Comparison of ENCODE assay signal across 2 cellular contexts in genomic region chr5:6379246-6379645, GRCh38.
TF ChIP-seq lines count a peak whose summit lies in the region.

No MANE protein-coding gene starts in this region.

TF ChIP-seq in IMR-90, 13 proteins besides CTCF, POLR2A, EP300 and RAD21:
- TF ChIP-seq CEBPB (IDR thresholded peaks at IDR 0.05; ENCODE audit: low read depth, low read length) (no peak), MXI1 (IDR thresholded peaks at IDR 0.05; ENCODE audit: borderline replicate concordance, low read depth, low read length) (no peak), MAFK (IDR thresholded peaks at IDR 0.05; ENCODE audit: low read depth, low read length) (no peak), RFX5 (IDR thresholded peaks at IDR 0.05; ENCODE audit: low read depth, low read length) (no peak), MAZ (IDR thresholded peaks at IDR 0.05; ENCODE audit: borderline replicate concordance, low read depth, low read length) (no peak), BHLHE40 (IDR thresholded peaks at IDR 0.05; ENCODE audit: low read depth, low read length) (no peak), RCOR1 (IDR thresholded peaks at IDR 0.05; ENCODE audit: insufficient replicate concordance, low read length) (no peak), NFE2L2 (IDR thresholded peaks at IDR 0.05; ENCODE audit: low read depth, low read length) (no peak), SMC3 (IDR thresholded peaks at IDR 0.05; ENCODE audit: low read depth, low read length) (no peak), ELK1 (IDR thresholded peaks at IDR 0.05; ENCODE audit: borderline replicate concordance, low read depth, low read length) (no peak), CHD1 (IDR thresholded peaks at IDR 0.05; ENCODE audit: low read depth, low read length) (no peak), USF2 (IDR thresholded peaks at IDR 0.05; ENCODE audit: low read depth, low read length) (no peak), FOS (IDR thresholded peaks at IDR 0.05; ENCODE audit: low read depth, low read length) (no peak)

TF ChIP-seq in GM12878, 131 proteins besides CTCF, POLR2A, EP300 and RAD21:
- TF ChIP-seq, protein P1, sequence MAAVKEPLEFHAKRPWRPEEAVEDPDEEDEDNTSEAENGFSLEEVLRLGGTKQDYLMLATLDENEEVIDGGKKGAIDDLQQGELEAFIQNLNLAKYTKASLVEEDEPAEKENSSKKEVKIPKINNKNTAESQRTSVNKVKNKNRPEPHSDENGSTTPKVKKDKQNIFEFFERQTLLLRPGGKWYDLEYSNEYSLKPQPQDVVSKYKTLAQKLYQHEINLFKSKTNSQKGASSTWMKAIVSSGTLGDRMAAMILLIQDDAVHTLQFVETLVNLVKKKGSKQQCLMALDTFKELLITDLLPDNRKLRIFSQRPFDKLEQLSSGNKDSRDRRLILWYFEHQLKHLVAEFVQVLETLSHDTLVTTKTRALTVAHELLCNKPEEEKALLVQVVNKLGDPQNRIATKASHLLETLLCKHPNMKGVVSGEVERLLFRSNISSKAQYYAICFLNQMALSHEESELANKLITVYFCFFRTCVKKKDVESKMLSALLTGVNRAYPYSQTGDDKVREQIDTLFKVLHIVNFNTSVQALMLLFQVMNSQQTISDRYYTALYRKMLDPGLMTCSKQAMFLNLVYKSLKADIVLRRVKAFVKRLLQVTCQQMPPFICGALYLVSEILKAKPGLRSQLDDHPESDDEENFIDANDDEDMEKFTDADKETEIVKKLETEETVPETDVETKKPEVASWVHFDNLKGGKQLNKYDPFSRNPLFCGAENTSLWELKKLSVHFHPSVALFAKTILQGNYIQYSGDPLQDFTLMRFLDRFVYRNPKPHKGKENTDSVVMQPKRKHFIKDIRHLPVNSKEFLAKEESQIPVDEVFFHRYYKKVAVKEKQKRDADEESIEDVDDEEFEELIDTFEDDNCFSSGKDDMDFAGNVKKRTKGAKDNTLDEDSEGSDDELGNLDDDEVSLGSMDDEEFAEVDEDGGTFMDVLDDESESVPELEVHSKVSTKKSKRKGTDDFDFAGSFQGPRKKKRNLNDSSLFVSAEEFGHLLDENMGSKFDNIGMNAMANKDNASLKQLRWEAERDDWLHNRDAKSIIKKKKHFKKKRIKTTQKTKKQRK (IDR thresholded peaks at IDR 0.05; ENCODE audit: low read depth, low read length): no peak
- TF ChIP-seq ZNF622 (IDR thresholded peaks at IDR 0.05): no peak
- no peak for TF ChIP-seq ZBED1 (IDR thresholded peaks at IDR 0.05; ENCODE audit: borderline replicate concordance)
- TF ChIP-seq CUX1 (IDR thresholded peaks at IDR 0.05; ENCODE audit: insufficient replicate concordance, low read depth, low read length): no peak
- no peak for TF ChIP-seq LARP7 (IDR thresholded peaks at IDR 0.05)
- no peak for TF ChIP-seq IKZF2 (IDR thresholded peaks at IDR 0.05)
- no peak for TF ChIP-seq PML (IDR thresholded peaks at IDR 0.05; ENCODE audit: low read length)
- TF ChIP-seq SPI1 (IDR thresholded peaks at IDR 0.05; ENCODE audit: borderline replicate concordance, insufficient read depth, low read depth, low read length): no peak
